Comparison of ENCODE assay signal across 2 cellular contexts in genomic region chr17:17379197-17379991, GRCh38.
TF ChIP-seq lines count a peak whose summit lies in the region.

No MANE protein-coding gene starts in this region.

TF ChIP-seq in HEK293, 187 proteins besides CTCF, POLR2A, EP300 and RAD21 (continued from another document):
- TF ChIP-seq PRDM10 (tag by site-specific recombination; IDR thresholded peaks at IDR 0.05) = peak; percentile 77
- no peak for TF ChIP-seq YY2 (tag by site-specific recombination; IDR thresholded peaks at IDR 0.05)
- TF ChIP-seq ZNF548 (tag by site-specific recombination; IDR thresholded peaks at IDR 0.05) = no peak
- no peak for TF ChIP-seq PBX3 (CRISPR knock-in tag; IDR thresholded peaks at IDR 0.05)

TF ChIP-seq in K562, 482 proteins besides CTCF, POLR2A, EP300 and RAD21 (continued from another document):
- TF ChIP-seq GTF2A2 (tag; IDR thresholded peaks at IDR 0.05) = no peak
- no peak for TF ChIP-seq HIVEP1 (CRISPR knock-in tag; IDR thresholded peaks at IDR 0.05)
- peak; percentile 48 for TF ChIP-seq ZNF146 (CRISPR knock-in tag; IDR thresholded peaks at IDR 0.05; ENCODE audit: unreplicated experiment)
